In the genomic region with DNA sequence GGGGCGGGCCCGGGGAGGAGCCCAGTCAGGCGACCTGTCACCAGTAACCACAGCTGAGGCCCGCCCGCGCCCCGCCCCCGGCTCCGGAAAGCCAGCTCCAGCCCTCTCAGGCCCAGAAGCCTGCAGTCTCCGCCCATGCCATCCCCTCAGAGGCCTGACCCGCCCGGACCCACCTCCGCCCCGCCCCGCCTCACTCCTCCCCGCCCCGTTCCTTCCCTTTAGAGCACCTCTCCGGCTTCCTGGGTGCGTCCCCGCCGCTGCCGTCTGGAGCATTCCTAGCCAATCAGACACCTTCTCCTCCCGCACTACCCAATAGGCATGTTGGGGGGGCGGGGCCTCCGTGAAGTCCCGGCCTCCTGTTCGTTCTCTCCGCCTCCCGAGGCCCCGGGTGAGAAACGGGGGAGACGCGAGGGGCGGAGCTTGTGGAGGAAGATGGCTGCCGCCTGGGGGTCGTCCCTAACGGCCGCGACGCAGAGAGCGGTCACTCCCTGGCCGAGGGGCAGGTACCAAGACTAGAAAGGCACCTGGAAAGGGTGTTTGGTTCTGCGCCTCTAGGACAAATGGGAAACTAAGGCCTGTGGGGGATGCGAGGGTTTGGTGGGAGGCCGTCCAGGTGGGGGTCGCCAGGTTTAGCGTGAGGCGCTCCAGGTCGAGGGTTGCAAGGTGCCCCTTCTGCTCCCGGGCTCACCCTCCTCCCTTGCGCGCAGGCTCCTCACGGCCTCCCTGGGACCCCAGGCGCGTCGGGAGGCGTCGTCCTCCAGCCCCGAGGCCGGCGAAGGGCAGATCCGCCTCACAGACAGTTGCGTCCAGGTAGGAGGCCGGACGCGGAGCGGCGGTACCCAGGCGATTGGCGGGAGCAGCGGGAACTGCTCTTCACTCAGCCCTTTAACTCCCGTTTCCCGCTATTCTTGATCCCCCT, we compare ENCODE assay signal across 8 cellular contexts. TPM values are rescaled to one million over a fixed set of nuclear protein-coding genes. Genes with fewer than 3 reads are reported as not detected.
DNase-seq lines count a peak whose midpoint lies in the region; ATAC-seq and TF ChIP-seq lines count a peak whose summit lies in the region.

A gene with protein sequence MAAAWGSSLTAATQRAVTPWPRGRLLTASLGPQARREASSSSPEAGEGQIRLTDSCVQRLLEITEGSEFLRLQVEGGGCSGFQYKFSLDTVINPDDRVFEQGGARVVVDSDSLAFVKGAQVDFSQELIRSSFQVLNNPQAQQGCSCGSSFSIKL (plus strand): TSS at position 423 of the 919 bp plus-strand sequence. CDS start 10 bp downstream, at position 433.

- H3K79me2 ChIP-seq in KMS-11 (ENCODE audit: insufficient read depth, low read depth) = no peaks in the 10 kb centered on the region

- H3K9me3 ChIP-seq in Peyer's patch (no peaks in the 10 kb centered on the region), esophagus muscularis mucosa (no peaks in the 10 kb centered on the region)

- no peaks in the 10 kb centered on the region for H3K36me3 ChIP-seq in KMS-11 (ENCODE audit: insufficient read depth)
- H3K36me3 ChIP-seq in Peyer's patch = no peaks in the 10 kb centered on the region
- peaks cover 0 to 11% (median 0%) of the 10 kb centered on the region in 4 donors for H3K36me3 ChIP-seq in esophagus muscularis mucosa

- TF ChIP-seq CTCF in KMS-11 (conservative IDR thresholded peaks at IDR 0.05; ENCODE audit: low read depth, low read length) (no peak), Peyer's patch (IDR thresholded peaks at IDR 0.05) (no peak), esophagus muscularis mucosa (IDR thresholded peaks at IDR 0.05) (peak in 1 of 3 experiments; percentile 6)

- H4K20me1 ChIP-seq in KMS-11 (ENCODE audit: insufficient read depth) = no peaks in the 10 kb centered on the region

- TF ChIP-seq POLR2A in Peyer's patch (IDR thresholded peaks at IDR 0.05) = peak in 1 of 2 donors; percentile 40
- peak; percentile 46 for TF ChIP-seq POLR2A in esophagus muscularis mucosa (IDR thresholded peaks at IDR 0.05; ENCODE audit: low read depth)

- intact Hi-C loops in esophagus muscularis mucosa (cut with DNase I) = no loop called here

- H3K4me3 ChIP-seq in KMS-11 (IDR thresholded peaks at IDR 0.05; ENCODE audit: insufficient read depth, low read depth, low read length) (no peak within 1 kb of the TSS), Peyer's patch (peak within 1 kb of the TSS; percentile 91 to 96 (median 94)), esophagus muscularis mucosa (peak within 1 kb of the TSS; percentile 73 to 94 (median 86))

- DNase-seq in DMS53 treated with DMSO at 0.1 percent for 48 hours (lab: John Stamatoyannopoulos, UW; ENCODE audit: unreplicated experiment) = peak; percentile 88
- peak; percentile 99 to 100 (median 100) for DNase-seq in Peyer's patch
- DNase-seq in activated T-cell treated with anti-CD3 and anti-CD28 coated beads, Interleukin-2, amount 50 U/mL, for 48 hours = peak; percentile 99 to 100
- DNase-seq in esophagus muscularis mucosa (ENCODE audit: extremely low spot score) = peak; percentile 100
- peak; percentile 99 for DNase-seq in myocyte (ENCODE audit: low read depth)
- peak; percentile 100 for DNase-seq in stimulated activated CD8-positive, alpha-beta memory T cell treated with anti-CD3 and anti-CD28 coated beads, Interleukin-7, amount 100 ng/mL, for 48 hours (ENCODE audit: extremely low read depth in 1 of 2, low read depth in 1 of 2)

- peak; percentile 84 for ATAC-seq in GM21737 (IDR thresholded peaks at IDR 0.05; ENCODE audit: unreplicated experiment)

- peak within 1 kb of the TSS; percentile 91 for H2AFZ ChIP-seq in KMS-11 (ENCODE audit: low read depth)

- no peak for TF ChIP-seq EP300 in esophagus muscularis mucosa (IDR thresholded peaks at IDR 0.05)

- peak within 1 kb of the TSS; percentile 64; the same call in 1 of the 2 replicates for H3K9ac ChIP-seq in KMS-11

- H3K27me3 ChIP-seq in KMS-11 (ENCODE audit: insufficient read depth, low read depth) (no peaks in the 10 kb centered on the region), Peyer's patch (no peaks in the 10 kb centered on the region), esophagus muscularis mucosa (no peaks in the 10 kb centered on the region)

- WGBS in esophagus muscularis mucosa = 0% methylated on average over 36 of the region's 73 CpGs

- no peak within 1 kb of the TSS for H3K27ac ChIP-seq in KMS-11
- peak within 1 kb of the TSS; percentile 91 to 95 (median 93) for H3K27ac ChIP-seq in Peyer's patch
- peak within 1 kb of the TSS; percentile 87 to 94 (median 92) for H3K27ac ChIP-seq in esophagus muscularis mucosa (replicated peaks in 1 of 4)

- peak within 1 kb of the TSS; percentile 88 for H3K4me2 ChIP-seq in KMS-11

- H3K4me1 ChIP-seq in KMS-11 (ENCODE audit: low read depth, poor library complexity, severe bottlenecking) = peaks cover 24% of the 10 kb centered on the region
- peaks cover 0 to 31% (median 0%) of the 10 kb centered on the region in 4 donors for H3K4me1 ChIP-seq in Peyer's patch
- peaks cover 17 to 45% (median 26%) of the 10 kb centered on the region in 4 donors for H3K4me1 ChIP-seq in esophagus muscularis mucosa

RNA-seq across cellular contexts. Expression of the gene that starts here (rescaled TPM):
- 10 to 100 TPM; 11.6 to 18.2 (median 15.8) TPM for total RNA-seq in Peyer's patch
- total RNA-seq in esophagus muscularis mucosa = 10 to 100 TPM in 3 of 4 donors, 1 to 10 TPM in 1; 5.8 to 20.4 (median 15.1) TPM
- 14.6 and 27.0 TPM in 2 replicates for total RNA-seq in myocyte
- polyA plus RNA-seq in myocyte (2012) = 19.1 TPM
